9 cellular contexts compared by ENCODE assay signal in the genomic region with DNA sequence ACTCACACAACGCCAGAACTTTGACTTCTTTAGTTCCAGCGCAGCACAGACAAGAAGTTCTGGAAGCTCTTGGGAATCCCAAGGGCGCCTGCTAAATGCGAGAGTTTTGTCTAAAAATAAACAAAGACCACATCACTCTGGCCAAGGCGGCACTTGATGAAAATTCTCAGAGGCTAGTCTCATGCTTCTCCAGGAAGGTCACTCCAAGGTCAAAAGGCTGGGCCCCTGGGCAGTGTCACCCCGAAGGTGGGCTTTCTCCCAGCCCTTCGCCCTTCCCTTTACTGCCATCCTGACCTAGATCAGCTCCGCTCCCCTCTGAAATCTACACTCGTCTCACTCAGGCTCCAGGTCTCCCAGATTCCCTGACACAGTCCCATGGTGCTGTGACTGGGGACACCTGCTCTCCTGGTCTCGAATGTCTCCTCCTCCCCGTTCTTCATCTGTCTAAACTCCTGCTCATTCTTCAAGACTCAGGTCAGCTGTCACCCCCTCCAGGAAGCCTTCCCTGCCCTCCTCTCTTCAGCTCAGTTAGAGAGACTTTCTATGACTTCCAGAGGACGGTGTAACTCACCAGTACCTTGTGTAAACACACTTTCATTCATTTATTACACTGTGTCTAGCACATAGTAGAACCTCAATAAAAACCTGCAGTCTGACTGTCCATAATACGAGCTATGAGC. TPM values are rescaled to one million over a fixed set of nuclear protein-coding genes. Genes with fewer than 3 reads are reported as not detected.
DNase-seq lines count a peak whose midpoint lies in the region; ATAC-seq and TF ChIP-seq lines count a peak whose summit lies in the region.
"Had no signal": no experiment of that assay in that cellular context is flagged by ENCODE, and none has a peak within 500 bp of the region (broad histone marks: within the 10 kb centered on the region; RNA-seq: fewer than 3 reads in every experiment).

No MANE protein-coding gene starts in this region.

- peak; percentile 45 for DNase-seq in LHCN-M2 (ENCODE audit: low read depth)
- DNase-seq in activated naive CD8-positive, alpha-beta T cell treated with anti-CD3 and anti-CD28 coated beads, Interleukin-2, amount 50 U/mL, for 24 hours, result no peak
- no peak for DNase-seq in left lung
- no peak for DNase-seq in stimulated activated naive CD8-positive, alpha-beta T cell treated with anti-CD3 and anti-CD28 coated beads, Interleukin-15, amount 100 ng/mL, for 72 hours
- no peak for DNase-seq in GM10248 (ENCODE audit: extremely low spot score)
- no peak for DNase-seq in NCI-H2227 (lab: John Stamatoyannopoulos, UW; ENCODE audit: unreplicated experiment)
- DNase-seq in NK-92 (lab: John Stamatoyannopoulos, UW; ENCODE audit: unreplicated experiment), result no peak
- DNase-seq: midbrain, NCI-H1092 had no signal

- intact Hi-C loops in left lung (cut with DNase I), result no loop called here

- H3K4me1 Mint-ChIP-seq in activated naive CD8-positive, alpha-beta T cell treated with anti-CD3 and anti-CD28 coated beads, Interleukin-2, amount 50 U/mL, for 24 hours, result peaks cover 95% of the 10 kb centered on the region
- peaks cover 96% of the 10 kb centered on the region for H3K4me1 Mint-ChIP-seq in stimulated activated naive CD8-positive, alpha-beta T cell treated with anti-CD3 and anti-CD28 coated beads, Interleukin-15, amount 100 ng/mL, for 72 hours

- H3K27ac ChIP-seq in left lung, result peak overlapping the region; percentile 71

- peaks cover 47 to 88% of the 10 kb centered on the region in 2 donors for H3K4me1 ChIP-seq in left lung

- no peaks in the 10 kb centered on the region for H3K9me3 Mint-ChIP-seq in activated naive CD8-positive, alpha-beta T cell treated with anti-CD3 and anti-CD28 coated beads, Interleukin-2, amount 50 U/mL, for 24 hours
- no peaks in the 10 kb centered on the region for H3K9me3 Mint-ChIP-seq in stimulated activated naive CD8-positive, alpha-beta T cell treated with anti-CD3 and anti-CD28 coated beads, Interleukin-15, amount 100 ng/mL, for 72 hours

- H3K36me3 Mint-ChIP-seq in activated naive CD8-positive, alpha-beta T cell treated with anti-CD3 and anti-CD28 coated beads, Interleukin-2, amount 50 U/mL, for 24 hours (ENCODE audit: low read depth), result peaks cover 12% of the 10 kb centered on the region

- TF ChIP-seq CTCF in left lung (IDR thresholded peaks at IDR 0.05), result no peak
- TF ChIP-seq CTCF in GM10248 (IDR thresholded peaks at IDR 0.05; ENCODE audit: control extremely low read depth, extremely low read depth, low read depth, missing control alignments), result no peak

- no peaks in the 10 kb centered on the region for H3K27me3 Mint-ChIP-seq in activated naive CD8-positive, alpha-beta T cell treated with anti-CD3 and anti-CD28 coated beads, Interleukin-2, amount 50 U/mL, for 24 hours
- no peaks in the 10 kb centered on the region for H3K27me3 Mint-ChIP-seq in stimulated activated naive CD8-positive, alpha-beta T cell treated with anti-CD3 and anti-CD28 coated beads, Interleukin-15, amount 100 ng/mL, for 72 hours

- H3K4me3 Mint-ChIP-seq in activated naive CD8-positive, alpha-beta T cell treated with anti-CD3 and anti-CD28 coated beads, Interleukin-2, amount 50 U/mL, for 24 hours, result peak overlapping the region; percentile 63
- H3K4me3 Mint-ChIP-seq in stimulated activated naive CD8-positive, alpha-beta T cell treated with anti-CD3 and anti-CD28 coated beads, Interleukin-15, amount 100 ng/mL, for 72 hours, result peak overlapping the region; percentile 32 to 57

- POLR2A ChIA-PET in GM10248 (lab: Yijun Ruan, JAX), result no interaction called here

- no peaks in the 10 kb centered on the region for H3K27me3 ChIP-seq in left lung

- no peaks in the 10 kb centered on the region for H3K36me3 ChIP-seq in left lung

- CTCF ChIA-PET in GM10248 (lab: Yijun Ruan, JAX), result interaction anchor here (1.0 to 8.5 kb wide), 9 partner anchors 7 to 204 kb away, joined by 3 to 79 read pairs (median 4); no protein-coding TSS in a partner anchor

- no peak for ATAC-seq in activated naive CD8-positive, alpha-beta T cell treated with anti-CD3 and anti-CD28 coated beads, Interleukin-2, amount 50 U/mL, for 24 hours
- no peak for ATAC-seq in left lung
- no peak for ATAC-seq in stimulated activated naive CD8-positive, alpha-beta T cell treated with anti-CD3 and anti-CD28 coated beads, Interleukin-15, amount 100 ng/mL, for 72 hours

- H3K27ac Mint-ChIP-seq in activated naive CD8-positive, alpha-beta T cell treated with anti-CD3 and anti-CD28 coated beads, Interleukin-2, amount 50 U/mL, for 24 hours, result peak overlapping the region; percentile 87
- H3K27ac Mint-ChIP-seq in stimulated activated naive CD8-positive, alpha-beta T cell treated with anti-CD3 and anti-CD28 coated beads, Interleukin-15, amount 100 ng/mL, for 72 hours, result peak overlapping the region; percentile 36 to 64

- no peak overlapping the region for H3K4me3 ChIP-seq in left lung

- H3K9me3 ChIP-seq in left lung, result no peaks in the 10 kb centered on the region

RNA-seq across cellular contexts. Expression of a gene that starts 10.5 kb away (rescaled TPM):
- total RNA-seq in LHCN-M2 (2014; rRNA removed) (22.3 and 31.5 TPM in 2 replicates), left lung (10 to 100 TPM; 26.6 to 34.6 TPM)
- polyA plus RNA-seq in LHCN-M2 (2012), result 9.2 TPM

RNA-seq across cellular contexts. Expression of a gene that starts 58.0 kb away (rescaled TPM):
- 27.6 and 37.1 TPM in 2 replicates for total RNA-seq in LHCN-M2 (2014; rRNA removed)
- 10.0 TPM for polyA plus RNA-seq in LHCN-M2 (2012)
- total RNA-seq in left lung, result 10 to 100 TPM; 14.9 to 15.5 TPM
